21 cellular contexts compared by ENCODE assay signal in genomic region chr11:36014906-36015305, GRCh38.
DNase-seq lines count a peak whose midpoint lies in the region; ATAC-seq and TF ChIP-seq lines count a peak whose summit lies in the region.
"Had no signal": no experiment of that assay in that cellular context is flagged by ENCODE, and none has a peak within 500 bp of the region (broad histone marks: within the 10 kb centered on the region; RNA-seq: fewer than 3 reads in every experiment).

No MANE protein-coding gene starts in this region.

- H3K9ac ChIP-seq in mammary epithelial cell (ENCODE audit: insufficient read depth, low read length), result no peak overlapping the region

- dilution Hi-C loops in mammary epithelial cell (cut with HindIII; ENCODE audit: low sequenced_read_pairs), result loop anchor here (5.0 kb wide), 1 partner anchor 73 kb away; the partner anchor contains the start of gene LDLRAD3

- H3K27ac ChIP-seq in mammary epithelial cell (ENCODE audit: insufficient read depth, low read depth, low read length) (no peak overlapping the region), right cardiac atrium (ENCODE audit: low read length) (peak overlapping the region; percentile 13), psoas muscle (peak overlapping the region; percentile 30)
- H3K27ac ChIP-seq: Peyer's patch, SJCRH30 had no signal

- H3K4me3 ChIP-seq in mammary epithelial cell (replicated peaks in 1 of 3; ENCODE audit: insufficient read depth in 1 of 3, low read depth in 2 of 3, low read length in 3 of 3), result no peak overlapping the region
- H3K4me3 ChIP-seq in right cardiac atrium (ENCODE audit: low read length), result no peak overlapping the region
- H3K4me3 ChIP-seq in psoas muscle, result no peak overlapping the region
- H3K4me3 ChIP-seq: K562, Peyer's patch, SJCRH30 had no signal

- H3K4me1 Mint-ChIP-seq in MCF 10A (ENCODE audit: insufficient read depth, unreplicated experiment), result peaks cover 65% of the 10 kb centered on the region

- H3K4me1 ChIP-seq in mammary epithelial cell (ENCODE audit: insufficient read depth, low read length), result peaks cover 59% of the 10 kb centered on the region
- H3K4me1 ChIP-seq in right cardiac atrium (ENCODE audit: control insufficient read depth, insufficient read depth, low read length), result no peaks in the 10 kb centered on the region
- peaks cover 28% of the 10 kb centered on the region for H3K4me1 ChIP-seq in psoas muscle
- H3K4me1 ChIP-seq: Peyer's patch had no signal

- no peaks in the 10 kb centered on the region for H4K20me1 ChIP-seq in mammary epithelial cell (ENCODE audit: insufficient read depth, low read length)

- H3K36me3 Mint-ChIP-seq in MCF 10A (ENCODE audit: insufficient read depth, unreplicated experiment), result peaks cover 25% of the 10 kb centered on the region

- H2AFZ ChIP-seq in mammary epithelial cell (ENCODE audit: low read depth, low read length), result no peak overlapping the region

- no peak for TF ChIP-seq CTCF in MCF 10A (IDR thresholded peaks at IDR 0.05; ENCODE audit: unreplicated experiment)
- TF ChIP-seq CTCF in mammary epithelial cell (conservative IDR thresholded peaks at IDR 0.05 in 1 of 2, IDR thresholded peaks at IDR 0.05 in 1 of 2; ENCODE audit: extremely low read depth in 1 of 2, insufficient read depth in 1 of 2, low read depth in 1 of 2, low read length in 2 of 2), result no peak
- TF ChIP-seq CTCF in psoas muscle (IDR thresholded peaks at IDR 0.05), result no peak

- no peak overlapping the region for H3K4me2 ChIP-seq in mammary epithelial cell (ENCODE audit: insufficient read depth, low read depth, low read length)

- BruUV-seq in MCF 10A (replicated peaks; lab: Mats Ljungman, UMichigan) (no TSS peak), mammary epithelial cell (replicated peaks; lab: Mats Ljungman, UMichigan) (no TSS peak)

- WGBS in mammary epithelial cell (ENCODE audit: low coverage, missing lambda C conversion rate), result 100% methylated on average over 5 of the region's 7 CpGs
- 59% methylated on average over 7 of the region's 7 CpGs for WGBS in right cardiac atrium
- 19 to 34% (median 23%) methylated on average over 7 of the region's 7 CpGs for WGBS in psoas muscle, 3 donors

- no peak overlapping the region for H3K4me3 Mint-ChIP-seq in MCF 10A (ENCODE audit: unreplicated experiment)

- H3K27me3 Mint-ChIP-seq in MCF 10A (ENCODE audit: insufficient read depth, unreplicated experiment), result no peaks in the 10 kb centered on the region

- POLR2A ChIA-PET in MCF 10A (lab: Yijun Ruan, JAX), result interaction anchor here (1.2 kb wide), 1 partner anchor 126 kb away, joined by 3 read pairs; no protein-coding TSS in a partner anchor

- peak overlapping the region; percentile 16 for H3K27ac Mint-ChIP-seq in MCF 10A (ENCODE audit: low read depth, unreplicated experiment)

- peak; percentile 45 to 76 for ATAC-seq in right cardiac atrium
- peak; percentile 34 to 77 (median 62) for ATAC-seq in psoas muscle
- ATAC-seq in GM21526 (IDR thresholded peaks at IDR 0.05; ENCODE audit: low FRiP score, unreplicated experiment), result no peak
- ATAC-seq: K562, SK-N-SH treated with all-trans-retinoic acid at 6 μM for 48 hours had no signal

- CTCF ChIA-PET in MCF 10A (lab: Yijun Ruan, JAX), result interaction anchor here (2.1 kb wide), 1 partner anchor 193 kb away, joined by 9 read pairs; no protein-coding TSS in a partner anchor
- CTCF ChIA-PET in mammary epithelial cell (lab: Charles Lee; ENCODE audit: low non-redundant PET), result no interaction called here

- H3K36me3 ChIP-seq in mammary epithelial cell (ENCODE audit: insufficient read depth, low read length), result no peaks in the 10 kb centered on the region
- H3K36me3 ChIP-seq in psoas muscle (ENCODE audit: insufficient read depth in 1 of 2, low read depth in 1 of 2), result no peaks in the 10 kb centered on the region
- H3K36me3 ChIP-seq: Peyer's patch had no signal

- DNase-seq in MCF 10A (ENCODE audit: unreplicated experiment), result no peak
- no peak for DNase-seq in mammary epithelial cell
- peak; percentile 28 for DNase-seq in NCI-H446 treated with DMSO at 0.1 percent for 48 hours (lab: John Stamatoyannopoulos, UW)
- DNase-seq in right cardiac atrium, result peak; percentile 26 to 78 (median 62)
- no peak for DNase-seq in psoas muscle
- no peak for DNase-seq in EL
- DNase-seq in iPS-NIHi11 (ENCODE audit: low spot score), result no peak
- DNase-seq: 8988T, DMS153, DND-41, NCI-H1105, NCI-H1436 treated with DMSO at 0.1 percent for 48 hours, NCI-H187 treated with DMSO at 0.1 percent for 48 hours, NCI-H2107, NCI-H524 treated with DMSO at 0.1 percent for 48 hours, NCI-H774, Peyer's patch, SJCRH30 had no signal

- peaks cover 66% of the 10 kb centered on the region for H3K79me2 ChIP-seq in mammary epithelial cell (ENCODE audit: insufficient read depth, low read length)

- no peaks in the 10 kb centered on the region for H3K9me3 ChIP-seq in mammary epithelial cell (replicated peaks; ENCODE audit: insufficient read depth, low read length)
- no peaks in the 10 kb centered on the region for H3K9me3 ChIP-seq in right cardiac atrium (ENCODE audit: control insufficient read depth, low read length)
- H3K9me3 ChIP-seq in psoas muscle, result no peaks in the 10 kb centered on the region
- H3K9me3 ChIP-seq: Peyer's patch, SJCRH30 had no signal

- in situ Hi-C loops in mammary epithelial cell (cut with MboI; ENCODE audit: low sequenced_read_pairs in 2 of 2), result no loop called here

- no peaks in the 10 kb centered on the region for H3K27me3 ChIP-seq in mammary epithelial cell (ENCODE audit: insufficient read depth, low read length)
- no peaks in the 10 kb centered on the region for H3K27me3 ChIP-seq in right cardiac atrium (ENCODE audit: control insufficient read depth, insufficient read depth)
- H3K27me3 ChIP-seq in psoas muscle (ENCODE audit: insufficient read depth in 3 of 3, low read length in 2 of 3), result no peaks in the 10 kb centered on the region
- H3K27me3 ChIP-seq: Peyer's patch, SJCRH30 had no signal

- intact Hi-C loops in MCF 10A (cut with micrococcal nuclease) (no loop called here), mammary epithelial cell (cut with micrococcal nuclease) (no loop called here), right cardiac atrium (cut with DNase I) (no loop called here), psoas muscle (cut with DNase I) (no loop called here)

- H3K9me3 Mint-ChIP-seq in MCF 10A (ENCODE audit: unreplicated experiment), result no peaks in the 10 kb centered on the region

Comparison
In these comparisons a context has a peak if more than half of its experiments do, and no peak if none do; other contexts are left out.
1. DNase-seq: peak in NCI-H446 treated with DMSO at 0.1 percent for 48 hours (single experiment) and right cardiac atrium (3 of 3); none in MCF 10A (single experiment), mammary epithelial cell (single experiment), psoas muscle (0 of 2), EL (single experiment) and iPS-NIHi11 (single experiment).